ENCODE assay signal across 11 cellular contexts in genomic region chr4:48766393-48766792, GRCh38. TPM values are rescaled to one million over a fixed set of nuclear protein-coding genes. Genes with fewer than 3 reads are reported as not detected.
A peak's percentile ranks its signal among the peaks of the same experiment; 100 is the strongest.
DNase-seq lines count a peak whose midpoint lies in the region; ATAC-seq and TF ChIP-seq lines count a peak whose summit lies in the region.
"Had no signal": no experiment of that assay in that cellular context is flagged by ENCODE, and none has a peak within 500 bp of the region (broad histone marks: within the 10 kb centered on the region; RNA-seq: fewer than 3 reads in every experiment).

No MANE protein-coding gene starts in this region.

- peak; percentile 64 for ATAC-seq in GM19438 (IDR thresholded peaks at IDR 0.05; ENCODE audit: low read depth, unreplicated experiment)
- ATAC-seq in HG03103 (IDR thresholded peaks at IDR 0.05; ENCODE audit: low read depth, unreplicated experiment), result peak; percentile 77
- ATAC-seq in naive thymus-derived CD8-positive, alpha-beta T cell, result no peak
- ATAC-seq: gastrocnemius medialis had no signal

- H3K27me3 Mint-ChIP-seq in activated CD4-positive, alpha-beta T cell treated with anti-CD3 and anti-CD28 coated beads, Interleukin-2, amount 10 ng/mL, durations not matched to agents 24 days and 14 days, result no peaks in the 10 kb centered on the region
- no peaks in the 10 kb centered on the region for H3K27me3 Mint-ChIP-seq in naive thymus-derived CD8-positive, alpha-beta T cell
- H3K27me3 Mint-ChIP-seq in mesothelial cell of epicardium (ENCODE audit: low read depth), result no peaks in the 10 kb centered on the region

- POLR2A ChIA-PET in naive thymus-derived CD8-positive, alpha-beta T cell (lab: Charles Lee), result interaction anchor here (0.6 kb wide), 2 partner anchors 13 to 93 kb away, joined by 3 read pairs; no protein-coding TSS in a partner anchor

- peaks cover 31% of the 10 kb centered on the region for H3K36me3 Mint-ChIP-seq in activated CD4-positive, alpha-beta T cell treated with anti-CD3 and anti-CD28 coated beads, Interleukin-2, amount 10 ng/mL, durations not matched to agents 24 days and 14 days (ENCODE audit: low read depth)
- H3K36me3 Mint-ChIP-seq in naive thymus-derived CD8-positive, alpha-beta T cell, result peaks cover 0 to 18% (median 2%) of the 10 kb centered on the region in 3 donors
- H3K36me3 Mint-ChIP-seq in mesothelial cell of epicardium, result peaks cover 4% of the 10 kb centered on the region

- TF ChIP-seq CTCF in mesothelial cell of epicardium (IDR thresholded peaks at IDR 0.05; ENCODE audit: unreplicated experiment), result no peak

- intact Hi-C loops in activated CD4-positive, alpha-beta T cell treated with anti-CD3 and anti-CD28 coated beads, Interleukin-2, amount 10 ng/mL, durations not matched to agents 24 days and 14 days (cut with micrococcal nuclease), result no loop called here

- H3K4me1 Mint-ChIP-seq in activated CD4-positive, alpha-beta T cell treated with anti-CD3 and anti-CD28 coated beads, Interleukin-2, amount 10 ng/mL, durations not matched to agents 24 days and 14 days, result peaks cover 34% of the 10 kb centered on the region
- H3K4me1 Mint-ChIP-seq in naive thymus-derived CD8-positive, alpha-beta T cell, result peaks cover 33 to 76% (median 69%) of the 10 kb centered on the region in 4 donors
- no peaks in the 10 kb centered on the region for H3K4me1 Mint-ChIP-seq in mesothelial cell of epicardium

- peak overlapping the region; percentile 45 for H3K27ac Mint-ChIP-seq in activated CD4-positive, alpha-beta T cell treated with anti-CD3 and anti-CD28 coated beads, Interleukin-2, amount 10 ng/mL, durations not matched to agents 24 days and 14 days
- H3K27ac Mint-ChIP-seq in naive thymus-derived CD8-positive, alpha-beta T cell, result peak overlapping the region in 3 of 10 donors; percentile 46 to 76 (median 48)
- no peak overlapping the region for H3K27ac Mint-ChIP-seq in mesothelial cell of epicardium

- H3K9me3 Mint-ChIP-seq in activated CD4-positive, alpha-beta T cell treated with anti-CD3 and anti-CD28 coated beads, Interleukin-2, amount 10 ng/mL, durations not matched to agents 24 days and 14 days, result peaks cover 7% of the 10 kb centered on the region
- H3K9me3 Mint-ChIP-seq in naive thymus-derived CD8-positive, alpha-beta T cell, result peaks cover 0 to under 1% (median 0%) of the 10 kb centered on the region in 9 donors
- peaks cover 9% of the 10 kb centered on the region for H3K9me3 Mint-ChIP-seq in mesothelial cell of epicardium
- H3K9me3 Mint-ChIP-seq: endodermal cell had no signal

- no peak overlapping the region for H3K4me3 Mint-ChIP-seq in activated CD4-positive, alpha-beta T cell treated with anti-CD3 and anti-CD28 coated beads, Interleukin-2, amount 10 ng/mL, durations not matched to agents 24 days and 14 days
- H3K4me3 Mint-ChIP-seq in naive thymus-derived CD8-positive, alpha-beta T cell, result peak overlapping the region in 7 of 10 donors; percentile 10 to 57 (median 34)
- H3K4me3 Mint-ChIP-seq in mesothelial cell of epicardium, result no peak overlapping the region
- H3K4me3 Mint-ChIP-seq: endodermal cell had no signal

- DNase-seq in activated CD4-positive, alpha-beta T cell treated with anti-CD3 and anti-CD28 coated beads, Interleukin-2, amount 10 ng/mL, durations not matched to agents 24 days and 14 days, result no peak
- DNase-seq in activated CD4-positive, alpha-beta T cell treated with anti-CD3 and anti-CD28 coated beads, Interleukin-2, amount 50 U/mL, for 1 hour, result no peak
- no peak for DNase-seq in naive thymus-derived CD8-positive, alpha-beta T cell
- DNase-seq in D341Med (ENCODE audit: low spot score) (no peak), UCSD-AML1 (lab: John Stamatoyannopoulos, UW; ENCODE audit: unreplicated experiment) (no peak), mesothelial cell of epicardium (ENCODE audit: low spot score in 2 of 2, unreplicated experiment in 2 of 2) (no peak)
- DNase-seq: activated effector memory CD4-positive, alpha-beta T cell treated with anti-CD3 and anti-CD28 coated beads, Interleukin-2, amount 50 U/mL, for 16 hours; gastrocnemius medialis had no signal

RNA-seq across cellular contexts. Expression of gene FRYL, which starts 13.7 kb away (rescaled TPM):
- total RNA-seq in activated CD4-positive, alpha-beta T cell treated with anti-CD3 and anti-CD28 coated beads, Interleukin-2, amount 10 ng/mL, durations not matched to agents 24 days and 14 days, result 62.0 and 66.0 TPM in 2 replicates
- 100 to 1,000 TPM; 111 to 119 TPM for total RNA-seq in naive thymus-derived CD8-positive, alpha-beta T cell
- polyA plus RNA-seq in naive thymus-derived CD8-positive, alpha-beta T cell, result 10 to 100 TPM; 31.4 to 36.4 (median 31.6) TPM
- total RNA-seq in mesothelial cell of epicardium, result 55.5 to 57.0 TPM (median 56.8 TPM) in 3 replicates

Comparison
In these comparisons a context has a peak if more than half of its experiments do, and no peak if none do; other contexts are left out.
1. H3K4me3 Mint-ChIP-seq: peak in naive thymus-derived CD8-positive, alpha-beta T cell (7 of 10); none in activated CD4-positive, alpha-beta T cell treated with anti-CD3 and anti-CD28 coated beads, Interleukin-2, amount 10 ng/mL, durations not matched to agents 24 days and 14 days (single experiment) and mesothelial cell of epicardium (single experiment).
2. ATAC-seq: peak in GM19438 (single experiment) and HG03103 (single experiment); none in naive thymus-derived CD8-positive, alpha-beta T cell (0 of 2).